ENCODE assay signal across 1 cellular context in genomic region chr16:19307587-19308241, GRCh38.
A peak's percentile ranks its signal among the peaks of the same experiment; 100 is the strongest.
TF ChIP-seq lines count a peak whose summit lies in the region.

No MANE protein-coding gene starts in this region.

TF ChIP-seq in HepG2, 621 proteins besides CTCF, POLR2A, EP300 and RAD21 (continued from another document and continues in another):
- TF ChIP-seq ZNF331 (CRISPR knock-in tag; IDR thresholded peaks at IDR 0.05) (0 out of 2 replicates have a peak, but pooled peaks have one; percentile 22), ZNF253 (CRISPR knock-in tag; IDR thresholded peaks at IDR 0.05; ENCODE audit: borderline replicate concordance) (peak; percentile 69; the same call in 1 of the 2 replicates), ARNT2 (CRISPR knock-in tag; IDR thresholded peaks at IDR 0.05; ENCODE audit: low read depth) (peak; percentile 48; the same call in 1 of the 2 replicates), SAP130 (CRISPR knock-in tag; IDR thresholded peaks at IDR 0.05; ENCODE audit: low read depth) (0 out of 2 replicates have a peak, but pooled peaks have one; percentile 19), PLSCR1 (CRISPR knock-in tag; IDR thresholded peaks at IDR 0.05; ENCODE audit: borderline replicate concordance) (0 out of 2 replicates have a peak, but pooled peaks have one; percentile 5), MIER2 (CRISPR knock-in tag; IDR thresholded peaks at IDR 0.05) (peak; percentile 98), NFKB2 (CRISPR knock-in tag; IDR thresholded peaks at IDR 0.05; ENCODE audit: borderline replicate concordance) (0 out of 2 replicates have a peak, but pooled peaks have one; percentile 41), SP4 (CRISPR knock-in tag; IDR thresholded peaks at IDR 0.05) (peak; percentile 27; the same call in 1 of the 2 replicates), ZNF280B (CRISPR knock-in tag; IDR thresholded peaks at IDR 0.05; ENCODE audit: borderline replicate concordance) (0 out of 2 replicates have a peak, but pooled peaks have one; percentile 27), DDIT3 (CRISPR knock-in tag; IDR thresholded peaks at IDR 0.05) (no peak), ZNF607 (CRISPR knock-in tag; IDR thresholded peaks at IDR 0.05; ENCODE audit: borderline replicate concordance) (0 out of 2 replicates have a peak, but pooled peaks have one; percentile 27), REST (IDR thresholded peaks at IDR 0.05; ENCODE audit: borderline replicate concordance in 1 of 2, low read depth in 1 of 2, low read length in 2 of 2) (peak; percentile 84 to 97), ZNF574 (CRISPR knock-in tag; IDR thresholded peaks at IDR 0.05) (peak; percentile 50; the same call in 1 of the 2 replicates), ZNF24 (IDR thresholded peaks at IDR 0.05) (no peak), FOSL2 (CRISPR knock-in tag; IDR thresholded peaks at IDR 0.05) (0 out of 2 replicates have a peak, but pooled peaks have one; percentile 20), CAMTA2 (CRISPR knock-in tag; IDR thresholded peaks at IDR 0.05; ENCODE audit: borderline replicate concordance) (0 out of 2 replicates have a peak, but pooled peaks have one; percentile 37), ZNF646 (CRISPR knock-in tag; IDR thresholded peaks at IDR 0.05) (no peak), NR2F6 (IDR thresholded peaks at IDR 0.05) (peak; percentile 81), NR2F6 (CRISPR knock-in tag; IDR thresholded peaks at IDR 0.05) (peak; percentile 79), HMGXB3 (CRISPR knock-in tag; IDR thresholded peaks at IDR 0.05; ENCODE audit: borderline replicate concordance) (0 out of 2 replicates have a peak, but pooled peaks have one; percentile 29), ZNF451 (CRISPR knock-in tag; IDR thresholded peaks at IDR 0.05) (no peak), BATF2 (CRISPR knock-in tag; IDR thresholded peaks at IDR 0.05) (0 out of 2 replicates have a peak, but pooled peaks have one; percentile 40), WIZ (CRISPR knock-in tag; IDR thresholded peaks at IDR 0.05) (peak; percentile 95), NFKBIZ (CRISPR knock-in tag; IDR thresholded peaks at IDR 0.05) (no peak), EHMT2 (IDR thresholded peaks at IDR 0.05; ENCODE audit: borderline replicate concordance, low read depth, low read length) (peak; percentile 99), HES4 (CRISPR knock-in tag; IDR thresholded peaks at IDR 0.05; ENCODE audit: borderline replicate concordance) (0 out of 2 replicates have a peak, but pooled peaks have one; percentile 20), HOXA9 (CRISPR knock-in tag; IDR thresholded peaks at IDR 0.05; ENCODE audit: borderline replicate concordance) (peak; percentile 50; the same call in 1 of the 2 replicates), SATB2 (CRISPR knock-in tag; IDR thresholded peaks at IDR 0.05) (no peak), ZNF232 (CRISPR knock-in tag; IDR thresholded peaks at IDR 0.05; ENCODE audit: borderline replicate concordance) (peak; percentile 75; the same call in 1 of the 2 replicates), STAT5B (CRISPR knock-in tag; IDR thresholded peaks at IDR 0.05) (no peak), NR2F1 (CRISPR knock-in tag; IDR thresholded peaks at IDR 0.05) (peak in 1 of 2 experiments; percentile 76; a peak in 2 of 4 replicates), FOXO1 (CRISPR knock-in tag; IDR thresholded peaks at IDR 0.05) (no peak), TFE3 (CRISPR knock-in tag; IDR thresholded peaks at IDR 0.05) (0 out of 2 replicates have a peak, but pooled peaks have one; percentile 66)
